In the genomic region with DNA sequence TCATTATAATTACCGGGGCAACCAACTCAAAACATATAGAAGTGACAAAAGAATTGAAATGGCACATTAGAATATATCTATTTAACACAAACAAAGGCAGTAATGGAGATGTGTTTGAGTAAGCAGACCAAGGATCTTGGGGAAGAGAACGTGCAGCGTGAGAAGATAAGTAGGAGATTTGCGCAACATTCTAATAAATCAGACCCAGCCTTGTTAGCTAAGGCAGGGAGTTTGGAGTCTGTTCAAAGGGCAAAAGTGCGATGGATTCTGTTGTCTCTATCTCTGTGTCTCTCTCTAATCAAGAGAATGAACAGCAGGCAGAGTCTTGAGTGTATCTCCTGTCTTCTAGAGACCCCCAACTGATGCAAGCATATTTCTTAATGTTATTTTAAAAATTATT, we compare ENCODE assay signal across 17 cellular contexts. TPM values are rescaled to one million over a fixed set of nuclear protein-coding genes. Genes with fewer than 3 reads are reported as not detected.
DNase-seq lines count a peak whose midpoint lies in the region; ATAC-seq, FAIRE-seq and TF ChIP-seq lines count a peak whose summit lies in the region.
"Had no signal": no experiment of that assay in that cellular context is flagged by ENCODE, and none has a peak within 500 bp of the region (broad histone marks: within the 10 kb centered on the region; RNA-seq: fewer than 3 reads in every experiment).

No MANE protein-coding gene starts in this region.

- H3K14ac ChIP-seq in mesenchymal stem cell (ENCODE audit: low read length in 2 of 2): no peak overlapping the region

- H3K36me3 ChIP-seq in Caco-2 (ENCODE audit: control insufficient read depth, insufficient read depth, low read length): no peaks in the 10 kb centered on the region; the same call in 1 of the 2 replicates
- H3K36me3 ChIP-seq in mesenchymal stem cell (ENCODE audit: control insufficient read depth in 1 of 2, insufficient read depth in 2 of 2, low read depth in 1 of 2, low read length in 2 of 2): no peaks in the 10 kb centered on the region

- peaks cover 14% of the 10 kb centered on the region for H3K9me3 Mint-ChIP-seq in Caco-2 (ENCODE audit: unreplicated experiment)
- H3K9me3 Mint-ChIP-seq in activated naive CD8-positive, alpha-beta T cell treated with anti-CD3 and anti-CD28 coated beads for 36 hours: peaks cover 13% of the 10 kb centered on the region

- no TSS peak for BruUV-seq in Caco-2 (replicated peaks; lab: Mats Ljungman, UMichigan)

- TF ChIP-seq RAD21 in A549 (conservative IDR thresholded peaks at IDR 0.05 in 1 of 2, IDR thresholded peaks at IDR 0.05 in 1 of 2): no peak

- H3K27ac Mint-ChIP-seq in Caco-2 (ENCODE audit: unreplicated experiment): no peak overlapping the region
- no peak overlapping the region for H3K27ac Mint-ChIP-seq in activated naive CD8-positive, alpha-beta T cell treated with anti-CD3 and anti-CD28 coated beads for 36 hours
- H3K27ac Mint-ChIP-seq: CD14-positive monocyte; CD8-positive, alpha-beta T cell; H9 had no signal

- H4K8ac ChIP-seq in mesenchymal stem cell (ENCODE audit: low read length): no peak overlapping the region

- no peak overlapping the region for H4K91ac ChIP-seq in mesenchymal stem cell (ENCODE audit: low read length)

- WGBS in A549 (ENCODE audit: missing lambda C conversion rate): 65% methylated on average over 5 of the region's 5 CpGs
- WGBS in mesenchymal stem cell: 72% methylated on average over 4 of the region's 5 CpGs

- CTCF ChIA-PET in A549 (lab: Yijun Ruan, JAX) (interaction anchor here (1.2 to 4.1 kb wide), 3 partner anchors 17 to 120 kb away, joined by 3 to 19 read pairs (median 6); no protein-coding TSS in a partner anchor), Caco-2 (lab: Charles Lee) (interaction anchor here (0.8 kb wide), 1 partner anchor 12 kb away, joined by 3 read pairs; no protein-coding TSS in a partner anchor)

- H3K4me2 ChIP-seq in A549: no peak overlapping the region
- H3K4me2 ChIP-seq in mesenchymal stem cell (ENCODE audit: low read length, poor library complexity, severe bottlenecking): no peak overlapping the region

- H3K9ac ChIP-seq in mesenchymal stem cell (ENCODE audit: low read length): no peak overlapping the region

- H3K4me3 Mint-ChIP-seq in Caco-2 (ENCODE audit: unreplicated experiment): no peak overlapping the region
- no peak overlapping the region for H3K4me3 Mint-ChIP-seq in activated naive CD8-positive, alpha-beta T cell treated with anti-CD3 and anti-CD28 coated beads for 36 hours
- H3K4me3 Mint-ChIP-seq: CD14-positive monocyte; CD8-positive, alpha-beta T cell; H9 had no signal

- TF ChIP-seq CTCF in A549 (IDR thresholded peaks at IDR 0.05): no peak
- TF ChIP-seq CTCF in Caco-2 (IDR thresholded peaks at IDR 0.05; ENCODE audit: insufficient read depth in 1 of 2, low read depth in 1 of 2, low read length in 1 of 2, severe bottlenecking in 1 of 2, unreplicated experiment in 1 of 2): no peak

- DNase-seq in A549 (ENCODE audit: low read depth in 1 of 2, low spot score in 1 of 2): no peak
- DNase-seq in Caco-2: peak; percentile 35 to 48
- peak; percentile 80 for DNase-seq in amniotic epithelial cell (ENCODE audit: low read depth)
- peak; percentile 7 for DNase-seq in mesenchymal stem cell
- DNase-seq in activated naive CD8-positive, alpha-beta T cell treated with anti-CD3 and anti-CD28 coated beads for 36 hours: no peak
- no peak for DNase-seq in NCI-H526 (lab: John Stamatoyannopoulos, UW)
- no peak for DNase-seq in NCI-H345 (lab: John Stamatoyannopoulos, UW)
- DNase-seq: CD8-positive, alpha-beta T cell; COR-L47; DND-41; GDM1; GOT3; H9 had no signal

- no peak for TF ChIP-seq POLR2A in A549 (IDR thresholded peaks at IDR 0.05; ENCODE audit: low read length)

- FAIRE-seq in A549 (lab: Jason Lieb, UNC): no peak
- FAIRE-seq: A204.1, GM19239 had no signal

- H3K36me3 Mint-ChIP-seq in Caco-2 (ENCODE audit: insufficient read depth, unreplicated experiment): no peaks in the 10 kb centered on the region
- H3K36me3 Mint-ChIP-seq in activated naive CD8-positive, alpha-beta T cell treated with anti-CD3 and anti-CD28 coated beads for 36 hours: peaks cover 2% of the 10 kb centered on the region
- H3K36me3 Mint-ChIP-seq: CD14-positive monocyte had no signal

- H2BK120ac ChIP-seq in mesenchymal stem cell (ENCODE audit: low read depth, low read length): no peak overlapping the region

- H3K79me1 ChIP-seq in mesenchymal stem cell (replicated peaks; ENCODE audit: low read length, poor library complexity, severe bottlenecking): no peaks in the 10 kb centered on the region

- no peak overlapping the region for H3K4ac ChIP-seq in mesenchymal stem cell (ENCODE audit: low read depth in 1 of 2, low read length in 2 of 2)

- no peak for ATAC-seq in A549
- ATAC-seq: CD8-positive, alpha-beta T cell had no signal

- no peak overlapping the region for H3K4me3 ChIP-seq in A549
- no peak overlapping the region for H3K4me3 ChIP-seq in Caco-2 (ENCODE audit: low read depth, low read length)
- no peak overlapping the region for H3K4me3 ChIP-seq in mesenchymal stem cell (ENCODE audit: insufficient read depth in 1 of 2, low read depth in 1 of 2, low read length in 2 of 2)

- H3K4me1 ChIP-seq in A549 (no peaks in the 10 kb centered on the region), Caco-2 (peaks cover 15% of the 10 kb centered on the region), mesenchymal stem cell (ENCODE audit: control insufficient read depth, insufficient read depth, low read depth, low read length) (no peaks in the 10 kb centered on the region)

- H3K9me3 ChIP-seq in A549: peaks cover 6% of the 10 kb centered on the region; the same call in 2 of the 3 replicates
- H3K9me3 ChIP-seq in Caco-2: no peaks in the 10 kb centered on the region
- peaks cover 17% of the 10 kb centered on the region for H3K9me3 ChIP-seq in mesenchymal stem cell (ENCODE audit: control insufficient read depth, low read length)

- no peak overlapping the region for H3K23ac ChIP-seq in mesenchymal stem cell (ENCODE audit: low read length in 2 of 2)

- H2AFZ ChIP-seq in mesenchymal stem cell (ENCODE audit: low read depth, low read length): no peak overlapping the region

- H3K27me3 Mint-ChIP-seq in Caco-2 (ENCODE audit: insufficient read depth, unreplicated experiment): no peaks in the 10 kb centered on the region
- H3K27me3 Mint-ChIP-seq in activated naive CD8-positive, alpha-beta T cell treated with anti-CD3 and anti-CD28 coated beads for 36 hours: peaks cover 1% of the 10 kb centered on the region

- H3K27ac ChIP-seq in A549 (no peak overlapping the region), mesenchymal stem cell (ENCODE audit: low read length, poor library complexity, severe bottlenecking) (no peak overlapping the region)

- H3K4me1 Mint-ChIP-seq in Caco-2 (ENCODE audit: low read depth, unreplicated experiment): peaks cover 9% of the 10 kb centered on the region
- no peaks in the 10 kb centered on the region for H3K4me1 Mint-ChIP-seq in activated naive CD8-positive, alpha-beta T cell treated with anti-CD3 and anti-CD28 coated beads for 36 hours

- POLR2A ChIA-PET in A549 (lab: Yijun Ruan, JAX): no interaction called here
- POLR2A ChIA-PET in Caco-2 (lab: Charles Lee): no interaction called here

- no peak overlapping the region for H3K18ac ChIP-seq in mesenchymal stem cell (ENCODE audit: low read depth in 1 of 2, low read length in 2 of 2)

- intact Hi-C loops in Caco-2 (cut with micrococcal nuclease; ENCODE audit: unreplicated experiment): loop anchor here (5.0 kb wide), 1 partner anchor 57 kb away; the partner anchor contains the start of gene FA2H

- TF ChIP-seq EP300 in A549 (IDR thresholded peaks at IDR 0.05): no peak

- no peak overlapping the region for H2BK12ac ChIP-seq in mesenchymal stem cell (ENCODE audit: low read length in 2 of 2)

- no peak overlapping the region for H2AK5ac ChIP-seq in mesenchymal stem cell (ENCODE audit: low read length, severe bottlenecking)

- no peak overlapping the region for H2BK15ac ChIP-seq in mesenchymal stem cell (ENCODE audit: low read depth, poor library complexity, severe bottlenecking)

- no peak overlapping the region for H2BK5ac ChIP-seq in mesenchymal stem cell (ENCODE audit: low read depth, low read length, poor library complexity, severe bottlenecking)

- H3K27me3 ChIP-seq in Caco-2 (replicated peaks; ENCODE audit: control insufficient read depth, insufficient read depth, low read length): no peaks in the 10 kb centered on the region
- H3K27me3 ChIP-seq in mesenchymal stem cell (ENCODE audit: control insufficient read depth in 1 of 2, insufficient read depth in 1 of 2, low read length in 2 of 2): peaks cover 3 to 26% of the 10 kb centered on the region in 2 experiments

TF ChIP-seq in A549, 52 proteins besides CTCF, POLR2A, EP300 and RAD21 (continues in another document):
- TF ChIP-seq, protein P1, sequence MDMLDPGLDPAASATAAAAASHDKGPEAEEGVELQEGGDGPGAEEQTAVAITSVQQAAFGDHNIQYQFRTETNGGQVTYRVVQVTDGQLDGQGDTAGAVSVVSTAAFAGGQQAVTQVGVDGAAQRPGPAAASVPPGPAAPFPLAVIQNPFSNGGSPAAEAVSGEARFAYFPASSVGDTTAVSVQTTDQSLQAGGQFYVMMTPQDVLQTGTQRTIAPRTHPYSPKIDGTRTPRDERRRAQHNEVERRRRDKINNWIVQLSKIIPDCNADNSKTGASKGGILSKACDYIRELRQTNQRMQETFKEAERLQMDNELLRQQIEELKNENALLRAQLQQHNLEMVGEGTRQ (IDR thresholded peaks at IDR 0.05): no peak
- TF ChIP-seq KDM1A (IDR thresholded peaks at IDR 0.05; ENCODE audit: low read depth) (no peak), CEBPB (IDR thresholded peaks at IDR 0.05) (0 out of 4 replicates have a peak, but pooled peaks have one; percentile 8 to 41)

RNA-seq across cellular contexts. Expression of gene FA2H, which starts 55.0 kb away (rescaled TPM):
- polyA plus RNA-seq in A549 (2011; rRNA removed) (7.1 and 11.0 TPM in 2 replicates), A549 (2017; fragmentation: RNase III; extraction: RNeasy Plus Mini Kit Qiagen cat#74134 plus additional on column Dnase treatment) (5.3 to 9.2 TPM (median 5.6 TPM) in 3 replicates)
- polyA plus RNA-seq in A549 (2012; cell fraction: cytosol; rRNA removed): 9.9 and 14.4 TPM in 2 replicates
- polyA plus RNA-seq in A549 (2012; cell fraction: nucleus; rRNA removed): 15.7 and 23.4 TPM in 2 replicates
- 15.0 and 20.6 TPM in 2 replicates for polyA minus RNA-seq in A549 (2011; rRNA and poly(A)+ RNA removed)
- total RNA-seq in Caco-2 (2022): 20.1 and 21.3 TPM in 2 replicates
- polyA plus RNA-seq in mesenchymal stem cell (2013, experiment 1 of 2): not detected
- not detected for polyA plus RNA-seq in mesenchymal stem cell (2013, experiment 2 of 2)
- not detected for total RNA-seq in activated naive CD8-positive, alpha-beta T cell treated with anti-CD3 and anti-CD28 coated beads for 36 hours
- total RNA-seq: CD8-positive, alpha-beta T cell had no signal
- polyA plus RNA-seq: BJ, CD14-positive monocyte had no signal

Comparison
In these comparisons a context has a peak if more than half of its experiments do, and no peak if none do; other contexts are left out.
1. DNase-seq: peak in Caco-2 (2 of 2), amniotic epithelial cell (single experiment) and mesenchymal stem cell (single experiment); none in A549 (0 of 2), activated naive CD8-positive, alpha-beta T cell treated with anti-CD3 and anti-CD28 coated beads for 36 hours (single experiment), NCI-H526 (0 of 2) and NCI-H345 (single experiment).
2. RNA of gene FA2H, which starts 55.0 kb away (total RNA-seq): 20.1 to 21.3 TPM in Caco-2; not detected in activated naive CD8-positive, alpha-beta T cell treated with anti-CD3 and anti-CD28 coated beads for 36 hours; every median in the first group is over 10 times any median in the second.